ENCODE assay signal across 7 cellular contexts in genomic region chr21:6066320-6066985, GRCh38.
DNase-seq lines count a peak whose midpoint lies in the region; ATAC-seq, FAIRE-seq and TF ChIP-seq lines count a peak whose summit lies in the region.
"Not testable (repeated sequence)": the region's sequence is repeated elsewhere in the genome, so short reads cannot be mapped to it uniquely, and the experiment has no call there.

No MANE protein-coding gene starts in this region.

- ATAC-seq in K562 (peak; percentile 44; the same call in 2 of the 3 replicates), Right ventricle myocardium superior (ENCODE audit: poor library complexity) (peak; percentile 31), left ventricle myocardium superior (peak; percentile 48), right cardiac atrium (peak; percentile 22 to 46), psoas muscle (peak in 3 of 4 donors; percentile 36 to 67 (median 38)), sciatic nerve (peak; percentile 62), gastrocnemius medialis (peak; percentile 57 to 73)

- not testable (repeated sequence) for H3K27me3 ChIP-seq in K562 (ENCODE audit: control insufficient read depth in 2 of 2, insufficient read depth in 2 of 2, low read length in 2 of 2); right cardiac atrium (ENCODE audit: control insufficient read depth, insufficient read depth); psoas muscle (ENCODE audit: insufficient read depth in 3 of 3, low read length in 2 of 3); gastrocnemius medialis

- not testable (repeated sequence) for TF ChIP-seq CTCF in K562 (IDR thresholded peaks at IDR 0.05 in 2 of 3, conservative IDR thresholded peaks at IDR 0.05 in 1 of 3; ENCODE audit: insufficient read depth in 2 of 3, low read depth in 1 of 3, low read length in 3 of 3); psoas muscle (IDR thresholded peaks at IDR 0.05); gastrocnemius medialis (IDR thresholded peaks at IDR 0.05 in 4 of 5, conservative IDR thresholded peaks at IDR 0.05 in 1 of 5)

- not testable (repeated sequence) for TF ChIP-seq POLR2A in K562 (conservative IDR thresholded peaks at IDR 0.05); gastrocnemius medialis (IDR thresholded peaks at IDR 0.05)

- not testable (repeated sequence) for FAIRE-seq in K562 (lab: Jason Lieb, UNC)

- not testable (repeated sequence) for DNase-seq in K562 (ENCODE audit: extremely low read depth in 1 of 4, low spot score in 3 of 4); Right ventricle myocardium superior; left ventricle myocardium superior; right cardiac atrium; psoas muscle; sciatic nerve (ENCODE audit: low spot score); gastrocnemius medialis

- H3K4me2 ChIP-seq in K562 (ENCODE audit: insufficient read depth, low read length): not testable (repeated sequence)

- not testable (repeated sequence) for H3K79me2 ChIP-seq in K562 (ENCODE audit: control insufficient read depth, insufficient read depth, low read length)

- in situ Hi-C loops in K562 (cut with MboI); gastrocnemius medialis (cut with MboI; ENCODE audit: low sequenced_read_pairs in 4 of 4): not testable (repeated sequence)

- H3K9ac ChIP-seq in K562 (ENCODE audit: insufficient read depth in 1 of 2, low read depth in 2 of 2, low read length in 2 of 2): not testable (repeated sequence)

- not testable (repeated sequence) for H3K9me1 ChIP-seq in K562 (ENCODE audit: control insufficient read depth, insufficient read depth, low read length)

- not testable (repeated sequence) for H3K36me3 ChIP-seq in K562 (ENCODE audit: control insufficient read depth, insufficient read depth, low read length); psoas muscle (ENCODE audit: insufficient read depth in 1 of 2, low read depth in 1 of 2); gastrocnemius medialis

- not testable (repeated sequence) for H2AFZ ChIP-seq in K562 (ENCODE audit: low read depth, low read length)

- H3K4me1 ChIP-seq in K562 (replicated peaks in 1 of 2; ENCODE audit: control insufficient read depth in 2 of 2, insufficient read depth in 2 of 2, low read length in 2 of 2); right cardiac atrium (ENCODE audit: control insufficient read depth, insufficient read depth, low read length); psoas muscle; gastrocnemius medialis: not testable (repeated sequence)

- H3K4me3 ChIP-seq in K562; right cardiac atrium (ENCODE audit: low read length); psoas muscle; gastrocnemius medialis: not testable (repeated sequence)

- TF ChIP-seq EP300 in K562 (IDR thresholded peaks at IDR 0.05; ENCODE audit: low read length): not testable (repeated sequence)

- not testable (repeated sequence) for H3K9me3 ChIP-seq in K562 (replicated peaks; ENCODE audit: control insufficient read depth, insufficient read depth, low read depth, low read length); right cardiac atrium (ENCODE audit: control insufficient read depth, low read length); psoas muscle; gastrocnemius medialis

- BruUV-seq in K562 (replicated peaks; lab: Mats Ljungman, UMichigan): not testable (repeated sequence)

- H3K27ac ChIP-seq in K562 (ENCODE audit: extremely low read depth, low read depth, low read length); right cardiac atrium (ENCODE audit: low read length); psoas muscle; gastrocnemius medialis: not testable (repeated sequence)

- CTCF ChIA-PET in K562 (lab: Yijun Ruan, JAX; ENCODE audit: low intra/inter-chr PET ratio): not testable (repeated sequence)

- WGBS in K562 (ENCODE audit: insufficient coverage, low coverage, missing lambda C conversion rate): no CpG with 5 or more reads among the region's 17 CpGs
- no CpG with 5 or more reads among the region's 17 CpGs for WGBS in right cardiac atrium
- no CpG with 5 or more reads among the region's 17 CpGs for WGBS in psoas muscle, 3 donors

- not testable (repeated sequence) for TF ChIP-seq RAD21 in K562 (CRISPR knock-in tag; conservative IDR thresholded peaks at IDR 0.05 in 1 of 2, IDR thresholded peaks at IDR 0.05 in 1 of 2)

- POLR2A ChIA-PET in K562 (lab: Yijun Ruan, JAX): not testable (repeated sequence)

- H4K20me1 ChIP-seq in K562 (replicated peaks; ENCODE audit: control insufficient read depth, insufficient read depth, low read length): not testable (repeated sequence)

- intact Hi-C loops in K562 (cut with micrococcal nuclease); Right ventricle myocardium superior (cut with DNase I); left ventricle myocardium superior (cut with micrococcal nuclease); right cardiac atrium (cut with DNase I); psoas muscle (cut with DNase I); sciatic nerve (cut with DNase I); gastrocnemius medialis (cut with DNase I; ENCODE audit: low total_unique reads): not testable (repeated sequence)
